In the genomic region with DNA sequence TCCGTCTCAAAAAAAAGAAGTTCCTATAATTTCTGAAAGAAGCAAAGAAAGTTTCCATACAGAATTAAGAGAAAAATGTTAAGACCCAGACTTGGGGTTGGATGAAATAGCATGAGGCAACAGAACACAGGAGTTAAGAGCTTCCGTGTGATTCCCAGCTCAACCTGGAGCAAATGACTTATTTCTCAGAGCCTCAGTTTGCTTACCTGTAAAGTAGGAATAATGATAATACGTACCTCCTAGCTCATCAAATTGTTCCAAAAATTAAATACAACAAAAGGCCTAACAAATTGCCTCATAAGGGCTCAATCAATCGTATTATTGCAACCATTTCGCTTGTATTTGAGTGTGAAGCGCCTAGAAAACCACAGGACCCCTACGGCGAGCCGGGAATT, we compare ENCODE assay signal across 2 cellular contexts.
TF ChIP-seq lines count a peak whose summit lies in the region.

No MANE protein-coding gene starts in this region.

TF ChIP-seq in A549, 52 proteins besides CTCF, POLR2A, EP300 and RAD21 (continued from another document):
- TF ChIP-seq HDAC2 (IDR thresholded peaks at IDR 0.05) (peak; percentile 60; the same call in 1 of the 2 replicates), RNF2 (IDR thresholded peaks at IDR 0.05; ENCODE audit: borderline replicate concordance, low read depth) (no peak), JUNB (IDR thresholded peaks at IDR 0.05) (no peak), CBX2 (IDR thresholded peaks at IDR 0.05; ENCODE audit: borderline replicate concordance, low read depth) (no peak), NPAS2 (CRISPR knock-in tag; IDR thresholded peaks at IDR 0.05; ENCODE audit: borderline replicate concordance) (no peak), TP53 (CRISPR knock-in tag; IDR thresholded peaks at IDR 0.05) (no peak), CHD2 (IDR thresholded peaks at IDR 0.05; ENCODE audit: low read length, partially characterized antibody) (no peak), RARB (CRISPR knock-in tag; IDR thresholded peaks at IDR 0.05) (no peak), KDM5A (IDR thresholded peaks at IDR 0.05) (no peak), ZC3H11A (IDR thresholded peaks at IDR 0.05) (no peak), KDM1A (IDR thresholded peaks at IDR 0.05; ENCODE audit: low read depth) (peak; percentile 90)
- TF ChIP-seq, protein P1, sequence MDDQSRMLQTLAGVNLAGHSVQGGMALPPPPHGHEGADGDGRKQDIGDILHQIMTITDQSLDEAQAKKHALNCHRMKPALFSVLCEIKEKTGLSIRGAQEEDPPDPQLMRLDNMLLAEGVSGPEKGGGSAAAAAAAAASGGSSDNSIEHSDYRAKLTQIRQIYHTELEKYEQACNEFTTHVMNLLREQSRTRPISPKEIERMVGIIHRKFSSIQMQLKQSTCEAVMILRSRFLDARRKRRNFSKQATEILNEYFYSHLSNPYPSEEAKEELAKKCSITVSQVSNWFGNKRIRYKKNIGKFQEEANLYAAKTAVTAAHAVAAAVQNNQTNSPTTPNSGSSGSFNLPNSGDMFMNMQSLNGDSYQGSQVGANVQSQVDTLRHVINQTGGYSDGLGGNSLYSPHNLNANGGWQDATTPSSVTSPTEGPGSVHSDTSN (IDR thresholded peaks at IDR 0.05) = no peak

TF ChIP-seq in IMR-90, 13 proteins besides CTCF, POLR2A, EP300 and RAD21 (continued from another document):
- TF ChIP-seq, protein P2, sequence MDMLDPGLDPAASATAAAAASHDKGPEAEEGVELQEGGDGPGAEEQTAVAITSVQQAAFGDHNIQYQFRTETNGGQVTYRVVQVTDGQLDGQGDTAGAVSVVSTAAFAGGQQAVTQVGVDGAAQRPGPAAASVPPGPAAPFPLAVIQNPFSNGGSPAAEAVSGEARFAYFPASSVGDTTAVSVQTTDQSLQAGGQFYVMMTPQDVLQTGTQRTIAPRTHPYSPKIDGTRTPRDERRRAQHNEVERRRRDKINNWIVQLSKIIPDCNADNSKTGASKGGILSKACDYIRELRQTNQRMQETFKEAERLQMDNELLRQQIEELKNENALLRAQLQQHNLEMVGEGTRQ (IDR thresholded peaks at IDR 0.05; ENCODE audit: low read depth, low read length) = no peak
- no peak for TF ChIP-seq CHD1 (IDR thresholded peaks at IDR 0.05; ENCODE audit: low read depth, low read length)
- TF ChIP-seq NFE2L2 (IDR thresholded peaks at IDR 0.05; ENCODE audit: low read depth, low read length) = no peak
- TF ChIP-seq BHLHE40 (IDR thresholded peaks at IDR 0.05; ENCODE audit: low read depth, low read length) = no peak
- TF ChIP-seq SMC3 (IDR thresholded peaks at IDR 0.05; ENCODE audit: low read depth, low read length) = no peak
- TF ChIP-seq, protein P3, sequence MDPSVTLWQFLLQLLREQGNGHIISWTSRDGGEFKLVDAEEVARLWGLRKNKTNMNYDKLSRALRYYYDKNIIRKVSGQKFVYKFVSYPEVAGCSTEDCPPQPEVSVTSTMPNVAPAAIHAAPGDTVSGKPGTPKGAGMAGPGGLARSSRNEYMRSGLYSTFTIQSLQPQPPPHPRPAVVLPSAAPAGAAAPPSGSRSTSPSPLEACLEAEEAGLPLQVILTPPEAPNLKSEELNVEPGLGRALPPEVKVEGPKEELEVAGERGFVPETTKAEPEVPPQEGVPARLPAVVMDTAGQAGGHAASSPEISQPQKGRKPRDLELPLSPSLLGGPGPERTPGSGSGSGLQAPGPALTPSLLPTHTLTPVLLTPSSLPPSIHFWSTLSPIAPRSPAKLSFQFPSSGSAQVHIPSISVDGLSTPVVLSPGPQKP (IDR thresholded peaks at IDR 0.05; ENCODE audit: borderline replicate concordance, low read depth, low read length) = no peak
- TF ChIP-seq MXI1 (IDR thresholded peaks at IDR 0.05; ENCODE audit: borderline replicate concordance, low read depth, low read length) = no peak
